ENCODE assay signal across 8 cellular contexts in the genomic region with DNA sequence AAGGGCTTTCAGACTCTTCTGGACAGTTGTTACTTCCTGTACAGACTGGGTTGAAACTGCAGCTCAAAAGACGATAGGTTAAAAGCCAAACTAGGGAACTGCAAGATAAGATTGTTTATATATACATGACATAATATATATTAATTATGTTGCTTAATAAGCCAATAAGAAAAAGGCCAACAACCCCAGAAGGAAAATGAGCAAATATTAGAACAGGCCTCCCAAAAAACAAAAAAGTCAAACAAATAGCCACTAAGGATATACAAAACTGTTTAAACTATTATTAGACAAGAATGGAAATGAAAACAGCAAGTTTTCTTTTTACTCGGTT. TPM values are rescaled to one million over a fixed set of nuclear protein-coding genes. Genes with fewer than 3 reads are reported as not detected.
A peak's percentile ranks its signal among the peaks of the same experiment; 100 is the strongest.
DNase-seq lines count a peak whose midpoint lies in the region; ATAC-seq, FAIRE-seq and TF ChIP-seq lines count a peak whose summit lies in the region.

No MANE protein-coding gene starts in this region.

- H3K27me3 Mint-ChIP-seq in natural killer cell treated with Interleukin-12 subunit alpha and Interleukin-12 subunit beta and Interleukin-15 and Interleukin-18, amount 100 ng/mL, for 72 hours: peaks cover 11 to 16% of the 10 kb centered on the region in 2 donors

- no peak for DNase-seq in AG10803 (ENCODE audit: low read depth)
- no peak for DNase-seq in choroid plexus epithelial cell (ENCODE audit: low read depth)
- DNase-seq in natural killer cell treated with Interleukin-12 subunit alpha and Interleukin-12 subunit beta and Interleukin-15 and Interleukin-18, amount 100 ng/mL, for 72 hours (ENCODE audit: low spot score): no peak
- DNase-seq in HTR-8/SVneo (ENCODE audit: insufficient read length, low spot score): no peak
- DNase-seq in NK-92 (lab: John Stamatoyannopoulos, UW; ENCODE audit: unreplicated experiment): no peak
- DNase-seq in effector CD8-positive, alpha-beta T cell (lab: John Stamatoyannopoulos, UW): no peak
- no peak for DNase-seq in cortex of kidney (lab: John Stamatoyannopoulos, UW)

- FAIRE-seq in HTR-8/SVneo (lab: Jason Lieb, UNC): no peak

- H2AFZ ChIP-seq in KMS-11 (ENCODE audit: low read depth): peak overlapping the region; percentile 72

- ATAC-seq in natural killer cell treated with Interleukin-12 subunit alpha and Interleukin-12 subunit beta and Interleukin-15 and Interleukin-18, amount 100 ng/mL, for 72 hours: no peak

- H3K4me1 Mint-ChIP-seq in natural killer cell treated with Interleukin-12 subunit alpha and Interleukin-12 subunit beta and Interleukin-15 and Interleukin-18, amount 100 ng/mL, for 72 hours (ENCODE audit: low read depth in 2 of 2): peaks cover 20 to 24% of the 10 kb centered on the region in 2 donors

- peaks cover 13% of the 10 kb centered on the region for H3K4me1 ChIP-seq in KMS-11 (ENCODE audit: low read depth, poor library complexity, severe bottlenecking)

- H3K27me3 ChIP-seq in KMS-11 (ENCODE audit: insufficient read depth, low read depth): no peaks in the 10 kb centered on the region

- H3K27ac ChIP-seq in KMS-11: peak overlapping the region; percentile 30; the same call in 1 of the 2 replicates

- peaks cover 25% of the 10 kb centered on the region for H3K36me3 Mint-ChIP-seq in natural killer cell treated with Interleukin-12 subunit alpha and Interleukin-12 subunit beta and Interleukin-15 and Interleukin-18, amount 100 ng/mL, for 72 hours

- peak overlapping the region; percentile 58 to 65 for H3K27ac Mint-ChIP-seq in natural killer cell treated with Interleukin-12 subunit alpha and Interleukin-12 subunit beta and Interleukin-15 and Interleukin-18, amount 100 ng/mL, for 72 hours

- H3K9ac ChIP-seq in KMS-11: 0 out of 2 replicates have a peak overlapping the region, but pooled peaks have one; percentile 21

- H3K4me2 ChIP-seq in KMS-11: peak overlapping the region; percentile 81

- no peak for TF ChIP-seq CTCF in AG10803 (conservative IDR thresholded peaks at IDR 0.05; ENCODE audit: low read length)
- TF ChIP-seq CTCF in KMS-11 (conservative IDR thresholded peaks at IDR 0.05; ENCODE audit: low read depth, low read length): no peak
- TF ChIP-seq CTCF in choroid plexus epithelial cell (conservative IDR thresholded peaks at IDR 0.05; ENCODE audit: low read depth, low read length): no peak

- H3K4me3 Mint-ChIP-seq in natural killer cell treated with Interleukin-12 subunit alpha and Interleukin-12 subunit beta and Interleukin-15 and Interleukin-18, amount 100 ng/mL, for 72 hours: peak overlapping the region; percentile 75

- H3K4me3 ChIP-seq in AG10803 (ENCODE audit: low read length) (peak overlapping the region; percentile 80), KMS-11 (IDR thresholded peaks at IDR 0.05; ENCODE audit: insufficient read depth, low read depth, low read length) (no peak overlapping the region), choroid plexus epithelial cell (ENCODE audit: low read depth, low read length) (peak overlapping the region; percentile 71)

- peaks cover 17% of the 10 kb centered on the region for H3K79me2 ChIP-seq in KMS-11 (ENCODE audit: insufficient read depth, low read depth)

- no peaks in the 10 kb centered on the region for H4K20me1 ChIP-seq in KMS-11 (ENCODE audit: insufficient read depth)

- H3K36me3 ChIP-seq in KMS-11 (ENCODE audit: insufficient read depth): no peaks in the 10 kb centered on the region

- no peaks in the 10 kb centered on the region for H3K9me3 Mint-ChIP-seq in natural killer cell treated with Interleukin-12 subunit alpha and Interleukin-12 subunit beta and Interleukin-15 and Interleukin-18, amount 100 ng/mL, for 72 hours

RNA-seq across cellular contexts. Expression of a gene that starts 0.5 kb away (rescaled TPM):
- total RNA-seq in natural killer cell treated with Interleukin-12 subunit alpha and Interleukin-12 subunit beta and Interleukin-15 and Interleukin-18, amount 100 ng/mL, for 72 hours: 10 to 100 TPM; 16.6 to 23.8 TPM

RNA-seq across cellular contexts. Expression of a gene that starts 59.2 kb away (rescaled TPM):
- total RNA-seq in natural killer cell treated with Interleukin-12 subunit alpha and Interleukin-12 subunit beta and Interleukin-15 and Interleukin-18, amount 100 ng/mL, for 72 hours: not detected
